ENCODE assay signal across 30 cellular contexts in genomic region chr1:213200630-213201029, GRCh38.
"Had no signal": no experiment of that assay in that cellular context is flagged by ENCODE, and none has a peak within 500 bp of the region (broad histone marks: within the 10 kb centered on the region; RNA-seq: fewer than 3 reads in every experiment).

No MANE protein-coding gene starts in this region.

- H3K27ac ChIP-seq: body of pancreas, brain microvascular endothelial cell, breast epithelium, VCaP had no signal

- H3K4me1 ChIP-seq: body of pancreas, breast epithelium had no signal

- DNase-seq: activated B cell treated with CpG ODN at 0.5 μM for 24 hours; activated CD4-positive, alpha-beta memory T cell treated with anti-CD3 and anti-CD28 coated beads for 36 hours; activated CD4-positive, alpha-beta T cell treated with anti-CD3 and anti-CD28 coated beads for 4 hours; activated CD4-positive, alpha-beta T cell treated with anti-CD3 and anti-CD28 coated beads, Interleukin-2, amount 10 ng/mL, durations not matched to agents 24 days and 14 days; activated CD4-positive, alpha-beta T cell treated with anti-CD3 and anti-CD28 coated beads, Interleukin-2, amount 50 U/mL, for 1 hour; activated CD4-positive, alpha-beta T cell treated with anti-CD3 and anti-CD28 coated beads, Interleukin-2, amount 50 U/mL, for 4 hours; activated CD4-positive, CD25-positive, alpha-beta regulatory T cell treated with anti-CD3 and anti-CD28 coated beads, Interleukin-2, amount 50 U/mL, for 72 hours; activated CD8-positive, alpha-beta memory T cell treated with anti-CD3 and anti-CD28 coated beads, Interleukin-2, amount 50 U/mL, for 4 hours; activated CD8-positive, alpha-beta T cell treated with anti-CD3 and anti-CD28 coated beads for 36 hours; activated effector memory CD4-positive, alpha-beta T cell treated with anti-CD3 and anti-CD28 coated beads, Interleukin-2, amount 50 U/mL, for 16 hours; activated gamma-delta T cell treated with Interleukin-2 at 50 U/mL for 16 hours; activated naive CD4-positive, alpha-beta T cell; activated naive CD4-positive, alpha-beta T cell treated with anti-CD3 and anti-CD28 coated beads for 36 hours; activated naive CD4-positive, alpha-beta T cell treated with anti-CD3 and anti-CD28 coated beads, Interleukin-2, amount 50 U/mL, for 16 hours; activated naive CD8-positive, alpha-beta T cell treated with anti-CD3 and anti-CD28 coated beads, Interleukin-2, amount 10 ng/mL, durations not matched to agents 7 days and 5 days; activated naive CD8-positive, alpha-beta T cell treated with anti-CD3 and anti-CD28 coated beads, Interleukin-2, amount 50 U/mL, for 24 hours; activated T-cell treated with anti-CD3 and anti-CD28 coated beads for 4 hours; activated T-cell treated with anti-CD3 and anti-CD28 coated beads, Interleukin-2, amount 50 U/mL, for 1 hour; activated T-cell treated with anti-CD3 and anti-CD28 coated beads, Interleukin-2, amount 50 U/mL, for 4 hours; activated T-cell treated with anti-CD3 and anti-CD28 coated beads, Interleukin-2, amount 50 U/mL, for 72 hours; amniotic stem cell; aorta; body of pancreas; brain microvascular endothelial cell; cerebellar nuclear complex; T-helper 1 cell; T-helper 2 cell; T-helper 9 cell had no signal

- H3K27me3 ChIP-seq: body of pancreas, brain microvascular endothelial cell, breast epithelium had no signal

- H3K36me3 ChIP-seq: brain microvascular endothelial cell, breast epithelium had no signal

- H3K4me3 ChIP-seq: body of pancreas, breast epithelium had no signal
